ENCODE assay signal across 9 cellular contexts in the genomic region with DNA sequence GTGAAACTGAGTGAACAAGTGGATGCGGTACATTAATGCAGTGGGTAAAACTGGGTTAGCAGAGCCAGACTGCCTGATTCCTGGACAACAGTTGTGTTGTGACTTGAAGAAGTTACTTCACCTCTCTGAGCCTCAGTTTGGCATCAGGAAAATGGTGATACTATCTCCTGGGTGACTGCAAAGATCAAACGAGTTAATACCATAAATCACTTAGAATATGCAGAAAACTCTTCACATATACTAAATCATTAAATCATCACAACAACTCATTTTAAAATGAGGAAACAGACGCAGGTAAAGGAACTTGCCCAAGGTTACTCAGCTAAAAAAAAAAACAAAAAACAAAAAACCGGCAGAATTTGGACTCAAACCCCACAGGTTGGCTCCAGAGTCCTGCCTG. TPM values are rescaled to one million over a fixed set of nuclear protein-coding genes. Genes with fewer than 3 reads are reported as not detected.
DNase-seq lines count a peak whose midpoint lies in the region; ATAC-seq and TF ChIP-seq lines count a peak whose summit lies in the region.
"Had no signal": no experiment of that assay in that cellular context is flagged by ENCODE, and none has a peak within 500 bp of the region (broad histone marks: within the 10 kb centered on the region; RNA-seq: fewer than 3 reads in every experiment).

No MANE protein-coding gene starts in this region.

- DNase-seq in HAP-1 (ENCODE audit: low spot score in 2 of 2) (no peak), WTC11 (ENCODE audit: low spot score) (no peak), right cardiac atrium (no peak), HUDEP-2 (lab: John Stamatoyannopoulos, UW; ENCODE audit: unreplicated experiment in 76 of 76) (no peak), Kasumi-1 (lab: John Stamatoyannopoulos, UW) (no peak), CD1c-positive myeloid dendritic cell (ENCODE audit: extremely low spot score) (no peak)
- DNase-seq: activated CD4-positive, CD25-positive, alpha-beta regulatory T cell had no signal

- no peak for TF ChIP-seq CTCF in WTC11 (IDR thresholded peaks at IDR 0.05)

- H3K27me3 ChIP-seq in HAP-1 (ENCODE audit: low read depth) (no peaks in the 10 kb centered on the region), right cardiac atrium (ENCODE audit: control insufficient read depth, insufficient read depth) (no peaks in the 10 kb centered on the region)

- peak overlapping the region; percentile 88 for H3K4me3 Mint-ChIP-seq in WTC11

- peaks cover 19% of the 10 kb centered on the region for H3K36me3 Mint-ChIP-seq in WTC11

- ATAC-seq in WTC11 (no peak), right cardiac atrium (no peak), HG03039 (IDR thresholded peaks at IDR 0.05; ENCODE audit: unreplicated experiment) (no peak)

- H3K4me1 ChIP-seq in HAP-1 (peaks cover 3% of the 10 kb centered on the region; the same call in 1 of the 2 replicates), right cardiac atrium (ENCODE audit: control insufficient read depth, insufficient read depth, low read length) (peaks cover 12% of the 10 kb centered on the region)

- 22% methylated on average over 4 of the region's 4 CpGs for WGBS in right cardiac atrium

- CTCF ChIA-PET in WTC11 (lab: Charles Lee), result interaction anchor here (2.1 kb wide), 1 partner anchor 119 kb away, joined by 7 read pairs; no protein-coding TSS in a partner anchor

- H3K4me1 Mint-ChIP-seq in WTC11, result peaks cover 22% of the 10 kb centered on the region

- in situ Hi-C loops in HAP-1 (cut with MboI; ENCODE audit: low sequenced_read_pairs), result no loop called here

- no peaks in the 10 kb centered on the region for H3K9me3 Mint-ChIP-seq in WTC11

- POLR2A ChIA-PET in WTC11 (lab: Charles Lee), result interaction anchor here (1.2 kb wide), 1 partner anchor 30 kb away, joined by 6 read pairs; a partner anchor contains a TSS

- intact Hi-C loops in right cardiac atrium (cut with DNase I), result loop anchor here in 1 of 4 donors (10.0 kb wide), 1 partner anchor 109 kb away; a partner anchor contains a TSS

- H3K9me3 ChIP-seq in HAP-1 (no peaks in the 10 kb centered on the region), right cardiac atrium (ENCODE audit: control insufficient read depth, low read length) (no peaks in the 10 kb centered on the region)

- peaks cover 8% of the 10 kb centered on the region for H3K36me3 ChIP-seq in HAP-1 (replicated peaks)

- no peak overlapping the region for H3K27ac Mint-ChIP-seq in WTC11

- peak overlapping the region; percentile 70 for H3K4me3 ChIP-seq in HAP-1
- peak overlapping the region; percentile 89 for H3K4me3 ChIP-seq in right cardiac atrium (ENCODE audit: low read length)
- peak overlapping the region; percentile 59 to 85 (median 71) for H3K4me3 ChIP-seq in skin epidermis

- H3K27me3 Mint-ChIP-seq in WTC11 (ENCODE audit: low read depth), result peaks cover 7% of the 10 kb centered on the region

- H3K27ac ChIP-seq in right cardiac atrium (ENCODE audit: low read length) (peak overlapping the region; percentile 54), skin epidermis (peak overlapping the region in 17 of 21 experiments; percentile 57 to 96 (median 86))

TF ChIP-seq in WTC11, 78 proteins besides CTCF, POLR2A, EP300 and RAD21:
- TF ChIP-seq ATF1 (CRISPR knock-in tag; IDR thresholded peaks at IDR 0.05) (no peak), ZNF671 (CRISPR knock-in tag; IDR thresholded peaks at IDR 0.05) (no peak), IRF2 (CRISPR knock-in tag; IDR thresholded peaks at IDR 0.05; ENCODE audit: borderline replicate concordance, low read depth) (no peak), NR1H2 (CRISPR knock-in tag; IDR thresholded peaks at IDR 0.05) (no peak), ZNF138 (CRISPR knock-in tag; conservative IDR thresholded peaks at IDR 0.05) (no peak), ZNF317 (CRISPR knock-in tag; IDR thresholded peaks at IDR 0.05; ENCODE audit: borderline replicate concordance, low read depth) (no peak), MYBL2 (CRISPR knock-in tag; IDR thresholded peaks at IDR 0.05) (no peak), NFATC4 (CRISPR knock-in tag; IDR thresholded peaks at IDR 0.05) (no peak), ZBTB21 (CRISPR knock-in tag; IDR thresholded peaks at IDR 0.05; ENCODE audit: borderline replicate concordance) (no peak), NR2C2 (CRISPR knock-in tag; IDR thresholded peaks at IDR 0.05) (no peak), GABPB1 (CRISPR knock-in tag; IDR thresholded peaks at IDR 0.05) (no peak)
- TF ChIP-seq, protein P1, sequence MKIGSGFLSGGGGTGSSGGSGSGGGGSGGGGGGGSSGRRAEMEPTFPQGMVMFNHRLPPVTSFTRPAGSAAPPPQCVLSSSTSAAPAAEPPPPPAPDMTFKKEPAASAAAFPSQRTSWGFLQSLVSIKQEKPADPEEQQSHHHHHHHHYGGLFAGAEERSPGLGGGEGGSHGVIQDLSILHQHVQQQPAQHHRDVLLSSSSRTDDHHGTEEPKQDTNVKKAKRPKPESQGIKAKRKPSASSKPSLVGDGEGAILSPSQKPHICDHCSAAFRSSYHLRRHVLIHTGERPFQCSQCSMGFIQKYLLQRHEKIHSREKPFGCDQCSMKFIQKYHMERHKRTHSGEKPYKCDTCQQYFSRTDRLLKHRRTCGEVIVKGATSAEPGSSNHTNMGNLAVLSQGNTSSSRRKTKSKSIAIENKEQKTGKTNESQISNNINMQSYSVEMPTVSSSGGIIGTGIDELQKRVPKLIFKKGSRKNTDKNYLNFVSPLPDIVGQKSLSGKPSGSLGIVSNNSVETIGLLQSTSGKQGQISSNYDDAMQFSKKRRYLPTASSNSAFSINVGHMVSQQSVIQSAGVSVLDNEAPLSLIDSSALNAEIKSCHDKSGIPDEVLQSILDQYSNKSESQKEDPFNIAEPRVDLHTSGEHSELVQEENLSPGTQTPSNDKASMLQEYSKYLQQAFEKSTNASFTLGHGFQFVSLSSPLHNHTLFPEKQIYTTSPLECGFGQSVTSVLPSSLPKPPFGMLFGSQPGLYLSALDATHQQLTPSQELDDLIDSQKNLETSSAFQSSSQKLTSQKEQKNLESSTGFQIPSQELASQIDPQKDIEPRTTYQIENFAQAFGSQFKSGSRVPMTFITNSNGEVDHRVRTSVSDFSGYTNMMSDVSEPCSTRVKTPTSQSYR (CRISPR knock-in tag; IDR thresholded peaks at IDR 0.05), result no peak
- TF ChIP-seq, protein P2, sequence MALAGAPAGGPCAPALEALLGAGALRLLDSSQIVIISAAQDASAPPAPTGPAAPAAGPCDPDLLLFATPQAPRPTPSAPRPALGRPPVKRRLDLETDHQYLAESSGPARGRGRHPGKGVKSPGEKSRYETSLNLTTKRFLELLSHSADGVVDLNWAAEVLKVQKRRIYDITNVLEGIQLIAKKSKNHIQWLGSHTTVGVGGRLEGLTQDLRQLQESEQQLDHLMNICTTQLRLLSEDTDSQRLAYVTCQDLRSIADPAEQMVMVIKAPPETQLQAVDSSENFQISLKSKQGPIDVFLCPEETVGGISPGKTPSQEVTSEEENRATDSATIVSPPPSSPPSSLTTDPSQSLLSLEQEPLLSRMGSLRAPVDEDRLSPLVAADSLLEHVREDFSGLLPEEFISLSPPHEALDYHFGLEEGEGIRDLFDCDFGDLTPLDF (CRISPR knock-in tag; IDR thresholded peaks at IDR 0.05), result no peak
- TF ChIP-seq, protein P3, sequence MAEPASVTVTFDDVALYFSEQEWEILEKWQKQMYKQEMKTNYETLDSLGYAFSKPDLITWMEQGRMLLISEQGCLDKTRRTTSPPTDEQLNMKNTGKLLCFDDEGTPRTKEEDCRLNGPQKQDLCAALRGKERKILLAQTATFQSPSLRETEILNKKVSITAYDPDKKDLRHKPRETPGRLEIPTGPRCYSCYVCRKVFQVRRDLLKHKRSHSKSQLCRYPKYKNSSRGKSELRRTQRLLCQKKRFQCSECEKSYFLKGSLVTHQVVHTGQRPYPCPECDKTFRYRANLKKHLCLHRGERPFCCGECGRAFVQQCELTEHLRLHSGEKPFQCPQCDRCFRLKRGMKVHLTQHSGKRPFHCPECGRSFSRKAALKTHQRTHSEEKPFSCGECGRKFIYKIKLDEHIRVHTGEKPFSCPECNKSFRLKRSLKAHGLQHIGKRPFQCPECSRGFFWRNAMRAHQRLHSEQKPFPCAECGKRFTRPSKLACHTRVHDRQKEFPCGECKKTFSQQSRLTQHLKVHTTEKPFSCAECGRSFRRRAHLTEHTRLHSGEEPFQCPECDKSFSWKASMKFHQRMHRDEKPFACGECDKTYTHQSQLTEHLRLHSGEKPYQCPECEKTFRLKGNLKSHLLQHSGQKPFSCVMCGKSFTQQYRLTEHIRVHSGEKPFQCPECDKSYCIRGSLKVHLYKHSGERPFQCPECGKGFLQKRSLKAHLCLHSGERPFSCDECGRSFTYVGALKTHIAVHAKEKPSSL (CRISPR knock-in tag; conservative IDR thresholded peaks at IDR 0.05), result no peak
- TF ChIP-seq, protein P4, sequence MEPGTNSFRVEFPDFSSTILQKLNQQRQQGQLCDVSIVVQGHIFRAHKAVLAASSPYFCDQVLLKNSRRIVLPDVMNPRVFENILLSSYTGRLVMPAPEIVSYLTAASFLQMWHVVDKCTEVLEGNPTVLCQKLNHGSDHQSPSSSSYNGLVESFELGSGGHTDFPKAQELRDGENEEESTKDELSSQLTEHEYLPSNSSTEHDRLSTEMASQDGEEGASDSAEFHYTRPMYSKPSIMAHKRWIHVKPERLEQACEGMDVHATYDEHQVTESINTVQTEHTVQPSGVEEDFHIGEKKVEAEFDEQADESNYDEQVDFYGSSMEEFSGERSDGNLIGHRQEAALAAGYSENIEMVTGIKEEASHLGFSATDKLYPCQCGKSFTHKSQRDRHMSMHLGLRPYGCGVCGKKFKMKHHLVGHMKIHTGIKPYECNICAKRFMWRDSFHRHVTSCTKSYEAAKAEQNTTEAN (CRISPR knock-in tag; IDR thresholded peaks at IDR 0.05), result no peak
TF ChIP-seq in WTC11: peak in this region for 0.

RNA-seq across cellular contexts. Expression of a gene that starts 0.8 kb away (rescaled TPM):
- total RNA-seq in WTC11 (2021) (7.0 to 9.3 TPM (median 9.0 TPM) in 3 replicates), right cardiac atrium (10 to 100 TPM; 29.5 to 45.1 (median 38.8) TPM)
- 35.7 TPM for polyA plus RNA-seq in right cardiac atrium

RNA-seq across cellular contexts. Expression of a gene that starts 30.4 kb away (rescaled TPM):
- total RNA-seq in WTC11 (2021), result 15.2 to 18.0 TPM (median 16.8 TPM) in 3 replicates
- total RNA-seq in right cardiac atrium, result 10 to 100 TPM; 55.4 to 69.9 (median 63.6) TPM
- 25.1 TPM for polyA plus RNA-seq in right cardiac atrium
